In genomic region chr12:47078733-47079364, GRCh38 we compare ENCODE assay signal across 8 cellular contexts. TPM values are rescaled to one million over a fixed set of nuclear protein-coding genes. Genes with fewer than 3 reads are reported as not detected.
DNase-seq lines count a peak whose midpoint lies in the region; ATAC-seq and TF ChIP-seq lines count a peak whose summit lies in the region.

No MANE protein-coding gene starts in this region.

- H3K4me1 Mint-ChIP-seq in naive thymus-derived CD8-positive, alpha-beta T cell: peaks cover 35 to 82% (median 70%) of the 10 kb centered on the region in 4 donors

- no peak overlapping the region for H3K27ac ChIP-seq in HUES48 (ENCODE audit: low read depth, low read length)
- peak overlapping the region; percentile 94 for H3K27ac ChIP-seq in epithelial cell of prostate
- H3K27ac ChIP-seq in upper lobe of left lung: peak overlapping the region; percentile 89 to 96 (median 94)

- H3K27ac Mint-ChIP-seq in naive thymus-derived CD8-positive, alpha-beta T cell: peak overlapping the region; percentile 88 to 100 (median 94)

- peak overlapping the region; percentile 88 to 99 (median 96) for H3K4me3 Mint-ChIP-seq in naive thymus-derived CD8-positive, alpha-beta T cell

- 8 to 9% methylated on average over 12 of the region's 12 CpGs for WGBS in upper lobe of left lung, 2 donors

- no peak for TF ChIP-seq CTCF in upper lobe of left lung (IDR thresholded peaks at IDR 0.05)

- POLR2A ChIA-PET in naive thymus-derived CD8-positive, alpha-beta T cell (lab: Charles Lee): interaction anchor here (0.7 to 4.9 kb wide), 27 partner anchors 8 to 625 kb away, joined by 3 to 44 read pairs (median 6); no protein-coding TSS in a partner anchor

- H3K27me3 ChIP-seq in HUES48 (ENCODE audit: control insufficient read depth, insufficient read depth, low read length) (peaks cover 30% of the 10 kb centered on the region), upper lobe of left lung (no peaks in the 10 kb centered on the region)

- H3K27me3 Mint-ChIP-seq in naive thymus-derived CD8-positive, alpha-beta T cell: no peaks in the 10 kb centered on the region

- no peak for TF ChIP-seq POLR2A in upper lobe of left lung (IDR thresholded peaks at IDR 0.05)

- H3K36me3 Mint-ChIP-seq in naive thymus-derived CD8-positive, alpha-beta T cell: peaks cover 5 to 11% (median 6%) of the 10 kb centered on the region in 3 donors

- ATAC-seq in naive thymus-derived CD8-positive, alpha-beta T cell: peak; percentile 65 to 74
- peak; percentile 16 to 74 for ATAC-seq in upper lobe of left lung (ENCODE audit: low FRiP score in 2 of 2)

- H3K9ac ChIP-seq in HUES48 (ENCODE audit: low read depth, low read length): no peak overlapping the region

- H3K36me3 ChIP-seq in HUES48 (ENCODE audit: control insufficient read depth, insufficient read depth, low read length) (no peaks in the 10 kb centered on the region), upper lobe of left lung (no peaks in the 10 kb centered on the region)

- no peaks in the 10 kb centered on the region for H3K9me3 Mint-ChIP-seq in naive thymus-derived CD8-positive, alpha-beta T cell

- TF ChIP-seq EP300 in upper lobe of left lung (IDR thresholded peaks at IDR 0.05): no peak

- H3K9me3 ChIP-seq in HUES48 (ENCODE audit: control insufficient read depth, insufficient read depth, low read length) (no peaks in the 10 kb centered on the region), upper lobe of left lung (no peaks in the 10 kb centered on the region)

- H3K4me1 ChIP-seq in HUES48 (ENCODE audit: control insufficient read depth, insufficient read depth, low read length) (peaks cover 15% of the 10 kb centered on the region), upper lobe of left lung (peaks cover 27 to 46% (median 38%) of the 10 kb centered on the region in 4 donors)

- DNase-seq in A172 (ENCODE audit: low spot score) (peak; percentile 48), epithelial cell of prostate (ENCODE audit: low read depth, low spot score) (no peak), upper lobe of left lung (peak; percentile 40 to 42), NCI-H1694 (lab: John Stamatoyannopoulos, UW) (no peak), NCI-H2107 (lab: John Stamatoyannopoulos, UW) (no peak)
- peak; percentile 43 for DNase-seq in activated CD4-positive, alpha-beta T cell treated with anti-CD3 and anti-CD28 coated beads, Interleukin-2, amount 50 U/mL, for 1 hour
- DNase-seq in naive thymus-derived CD8-positive, alpha-beta T cell: peak; percentile 28 to 78 (median 47)

- peak overlapping the region; percentile 87 for H3K4me3 ChIP-seq in HUES48 (ENCODE audit: low read depth, low read length)
- H3K4me3 ChIP-seq in upper lobe of left lung: peak overlapping the region; percentile 12 to 83 (median 73)

RNA-seq across cellular contexts. Expression of gene PCED1B, which starts 0.6 kb away (rescaled TPM):
- total RNA-seq in A172 (2014; rRNA removed; shearing (Covaris generic)): 0.34 and 0.52 TPM in 2 replicates
- 10 to 100 TPM; 79.4 to 83.9 TPM for total RNA-seq in naive thymus-derived CD8-positive, alpha-beta T cell
- polyA plus RNA-seq in naive thymus-derived CD8-positive, alpha-beta T cell: 100 to 1,000 TPM in 2 of 3 donors, 10 to 100 TPM in 1; 54.9 to 163 (median 127) TPM
- 10 to 100 TPM in 3 of 6 donors, 1 to 10 TPM in 3; 4.6 to 53.4 (median 11.7) TPM for total RNA-seq in upper lobe of left lung

RNA-seq across cellular contexts. Expression of gene AMIGO2, which starts 0.9 kb away (rescaled TPM):
- 229 and 279 TPM in 2 replicates for total RNA-seq in A172 (2014; rRNA removed; shearing (Covaris generic))
- total RNA-seq in naive thymus-derived CD8-positive, alpha-beta T cell: 10 to 100 TPM; 26.6 to 28.3 TPM
- 10 to 100 TPM; 28.6 to 53.3 (median 41.1) TPM for polyA plus RNA-seq in naive thymus-derived CD8-positive, alpha-beta T cell
- 10 to 100 TPM; 16.8 to 27.0 (median 22.2) TPM for total RNA-seq in upper lobe of left lung

Comparison
In these comparisons a context has a peak if more than half of its experiments do, and no peak if none do; other contexts are left out.
1. DNase-seq: peak in A172 (single experiment), activated CD4-positive, alpha-beta T cell treated with anti-CD3 and anti-CD28 coated beads, Interleukin-2, amount 50 U/mL, for 1 hour (single experiment), naive thymus-derived CD8-positive, alpha-beta T cell (10 of 10) and upper lobe of left lung (2 of 2); none in epithelial cell of prostate (single experiment), NCI-H1694 (single experiment) and NCI-H2107 (single experiment).